ENCODE assay signal across 12 cellular contexts in the genomic region with DNA sequence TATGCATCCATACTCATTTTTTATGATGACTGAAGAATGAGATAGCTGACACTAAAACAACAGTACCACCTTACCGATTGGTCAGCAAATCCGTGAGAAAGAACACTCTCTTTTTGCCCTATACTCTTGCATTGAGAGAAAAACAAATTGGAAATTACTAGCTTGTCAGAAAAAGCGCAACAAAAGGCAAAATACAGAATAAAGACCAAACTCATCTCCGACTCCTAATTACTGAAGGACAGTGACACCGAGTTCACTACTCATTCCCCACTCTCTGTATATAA. TPM values are rescaled to one million over a fixed set of nuclear protein-coding genes. Genes with fewer than 3 reads are reported as not detected.
A peak's percentile ranks its signal among the peaks of the same experiment; 100 is the strongest.
DNase-seq lines count a peak whose midpoint lies in the region; ATAC-seq and TF ChIP-seq lines count a peak whose summit lies in the region.
"Had no signal": no experiment of that assay in that cellular context is flagged by ENCODE, and none has a peak within 500 bp of the region (broad histone marks: within the 10 kb centered on the region; RNA-seq: fewer than 3 reads in every experiment).

No MANE protein-coding gene starts in this region.

- no peaks in the 10 kb centered on the region for H3K9me3 ChIP-seq in BLaER1 treated with 17β-estradiol and CSF1 and Interleukin-3, amounts not matched to agents 10 nM and 100 nM (replicated peaks in 1 of 11)
- no peaks in the 10 kb centered on the region for H3K9me3 ChIP-seq in aorta (ENCODE audit: control insufficient read depth, low read length)
- H3K9me3 ChIP-seq: BE2C had no signal

- no peak overlapping the region for H3K27ac ChIP-seq in BLaER1 treated with 17β-estradiol and CSF1 and Interleukin-3, amounts not matched to agents 10 nM and 100 nM
- no peak overlapping the region for H3K27ac ChIP-seq in KMS-11
- no peak overlapping the region for H3K27ac ChIP-seq in aorta (ENCODE audit: low read depth in 1 of 2, low read length in 2 of 2)
- H3K27ac ChIP-seq in dorsolateral prefrontal cortex = peak overlapping the region in 27 of 59 donors; percentile 3 to 98 (median 44)
- H3K27ac ChIP-seq: brain microvascular endothelial cell had no signal

- H3K4me3 Mint-ChIP-seq in brain (peak overlapping the region; percentile 90 to 97 (median 95)), neural crest cell (peak overlapping the region; percentile 99)

- peaks cover 9 to 52% (median 30%) of the 10 kb centered on the region in 11 experiments; a peak in 19 of 22 replicates for H4K20me1 ChIP-seq in BLaER1 treated with 17β-estradiol and CSF1 and Interleukin-3, amounts not matched to agents 10 nM and 100 nM
- H4K20me1 ChIP-seq in KMS-11 (ENCODE audit: insufficient read depth) = 0 out of 2 replicates have a peak, but pooled peaks cover 5% of the 10 kb centered on the region

- no peak overlapping the region; a peak in 1 of 22 replicates for H3K9ac ChIP-seq in BLaER1 treated with 17β-estradiol and CSF1 and Interleukin-3, amounts not matched to agents 10 nM and 100 nM
- no peak overlapping the region for H3K9ac ChIP-seq in KMS-11

- no peaks in the 10 kb centered on the region for H3K27me3 ChIP-seq in BLaER1 treated with 17β-estradiol and CSF1 and Interleukin-3, amounts not matched to agents 10 nM and 100 nM
- H3K27me3 ChIP-seq in KMS-11 (ENCODE audit: insufficient read depth, low read depth) = no peaks in the 10 kb centered on the region
- no peaks in the 10 kb centered on the region for H3K27me3 ChIP-seq in aorta (ENCODE audit: control insufficient read depth in 1 of 2, insufficient read depth in 2 of 2, low read length in 1 of 2)
- no peaks in the 10 kb centered on the region for H3K27me3 ChIP-seq in dorsolateral prefrontal cortex
- H3K27me3 ChIP-seq: BE2C, brain microvascular endothelial cell had no signal

- no peak overlapping the region for H2AFZ ChIP-seq in KMS-11 (ENCODE audit: low read depth)

- H3K4me1 ChIP-seq in BLaER1 treated with 17β-estradiol and CSF1 and Interleukin-3, amounts not matched to agents 10 nM and 100 nM = peaks cover 21 to 43% (median 29%) of the 10 kb centered on the region in 10 experiments
- peaks cover 38% of the 10 kb centered on the region for H3K4me1 ChIP-seq in KMS-11 (ENCODE audit: low read depth, poor library complexity, severe bottlenecking)
- peaks cover 0 to 2% of the 10 kb centered on the region in 2 donors for H3K4me1 ChIP-seq in aorta (ENCODE audit: control insufficient read depth in 1 of 2, insufficient read depth in 2 of 2, low read length in 2 of 2)

- H3K27ac Mint-ChIP-seq in brain = peak overlapping the region in 2 of 5 experiments; percentile 50 to 93
- H3K27ac Mint-ChIP-seq in neural crest cell (ENCODE audit: unreplicated experiment) = no peak overlapping the region

- no peak for DNase-seq in neural crest cell (ENCODE audit: low read depth, low spot score)
- no peak for DNase-seq in aorta
- DNase-seq in dorsolateral prefrontal cortex = no peak
- DNase-seq in NCI-H748 (lab: John Stamatoyannopoulos, UW; ENCODE audit: unreplicated experiment) = no peak
- no peak for DNase-seq in kidney glomerular epithelial cell (lab: John Stamatoyannopoulos, UW)
- DNase-seq: BE2C; brain microvascular endothelial cell; stimulated activated CD4-positive, alpha-beta T cell treated with anti-CD3 and anti-CD28 coated beads, Interleukin-4, amount 100 ng/mL, for 1 hour had no signal

- TF ChIP-seq CTCF in KMS-11 (conservative IDR thresholded peaks at IDR 0.05; ENCODE audit: low read depth, low read length) (no peak), brain (conservative IDR thresholded peaks at IDR 0.05) (no peak), neural crest cell (conservative IDR thresholded peaks at IDR 0.05) (no peak), dorsolateral prefrontal cortex (IDR thresholded peaks at IDR 0.05 in 54 of 56, conservative IDR thresholded peaks at IDR 0.05 in 2 of 56; ENCODE audit: low read depth in 1 of 56, partially characterized antibody in 56 of 56) (no peak)

- H3K27me3 Mint-ChIP-seq in brain = peaks cover 4% of the 10 kb centered on the region
- H3K27me3 Mint-ChIP-seq in neural crest cell (ENCODE audit: low read depth) = no peaks in the 10 kb centered on the region

- H3K36me3 ChIP-seq in BLaER1 treated with 17β-estradiol and CSF1 and Interleukin-3, amounts not matched to agents 10 nM and 100 nM = peaks cover 11 to 41% (median 24%) of the 10 kb centered on the region in 11 experiments; a peak in 16 of 22 replicates
- no peaks in the 10 kb centered on the region for H3K36me3 ChIP-seq in KMS-11 (ENCODE audit: insufficient read depth)
- peaks cover 0 to 2% of the 10 kb centered on the region in 2 donors for H3K36me3 ChIP-seq in aorta (ENCODE audit: control insufficient read depth in 1 of 2, insufficient read depth in 2 of 2, low read length in 1 of 2)
- H3K36me3 ChIP-seq: BE2C, brain microvascular endothelial cell had no signal

- H3K36me3 Mint-ChIP-seq in brain = peaks cover 19% of the 10 kb centered on the region
- H3K36me3 Mint-ChIP-seq in neural crest cell (ENCODE audit: low read depth) = no peaks in the 10 kb centered on the region

- peak overlapping the region in 3 of 10 experiments; percentile 82 to 88 (median 85); a peak in 5 of 20 replicates for H3K4me3 ChIP-seq in BLaER1 treated with 17β-estradiol and CSF1 and Interleukin-3, amounts not matched to agents 10 nM and 100 nM
- H3K4me3 ChIP-seq in KMS-11 (IDR thresholded peaks at IDR 0.05; ENCODE audit: insufficient read depth, low read depth, low read length) (no peak overlapping the region), aorta (ENCODE audit: low read length in 2 of 2) (no peak overlapping the region), dorsolateral prefrontal cortex (peak overlapping the region in 13 of 59 donors; percentile 4 to 99 (median 95))

- ATAC-seq in aorta (ENCODE audit: low FRiP score) = no peak
- ATAC-seq: activated CD4-positive, CD25-positive, alpha-beta regulatory T cell treated with anti-CD3 and anti-CD28 coated beads, Interleukin-2, amount 50 U/mL, for 24 hours had no signal

- H3K4me1 Mint-ChIP-seq in brain = peaks cover 39% of the 10 kb centered on the region
- H3K4me1 Mint-ChIP-seq in neural crest cell = peaks cover 46% of the 10 kb centered on the region

- H3K9me3 Mint-ChIP-seq in brain (no peaks in the 10 kb centered on the region), neural crest cell (no peaks in the 10 kb centered on the region)

- 89 to 90% methylated on average over 5 of the region's 5 CpGs for WGBS in aorta, 2 donors

- intact Hi-C loops in aorta (cut with DNase I) = loop anchor here in 1 of 2 donors (5.0 to 10.0 kb wide), 2 partner anchors 100 to 252 kb away; a partner anchor contains a TSS
- intact Hi-C loops in dorsolateral prefrontal cortex (cut with DNase I) = loop anchor here (5.0 kb wide), 2 partner anchors 100 to 1850 kb away; a partner anchor contains a TSS

- H3K4me2 ChIP-seq in BLaER1 treated with 17β-estradiol and CSF1 and Interleukin-3, amounts not matched to agents 10 nM and 100 nM = peak overlapping the region; percentile 69 to 92 (median 84)
- peak overlapping the region; percentile 18; the same call in 1 of the 2 replicates for H3K4me2 ChIP-seq in KMS-11

- peaks cover 39% of the 10 kb centered on the region for H3K79me2 ChIP-seq in KMS-11 (ENCODE audit: insufficient read depth, low read depth)

RNA-seq across cellular contexts. Expression of a gene that starts 2.1 kb away (rescaled TPM):
- polyA plus RNA-seq in brain (ENCODE audit: insufficient read depth, low read depth, low replicate concordance) (19.8 TPM), aorta (10 to 100 TPM in 1 of 2 donors, 1 to 10 TPM in 1; 6.6 to 32.9 TPM)
- total RNA-seq in neural crest cell (24.9 and 25.2 TPM in 2 replicates), aorta (10 to 100 TPM; 17.3 to 19.3 TPM), dorsolateral prefrontal cortex (10 to 100 TPM; 22.6 to 50.0 (median 35.4) TPM)
